ENCODE assay signal across 8 cellular contexts in the genomic region with DNA sequence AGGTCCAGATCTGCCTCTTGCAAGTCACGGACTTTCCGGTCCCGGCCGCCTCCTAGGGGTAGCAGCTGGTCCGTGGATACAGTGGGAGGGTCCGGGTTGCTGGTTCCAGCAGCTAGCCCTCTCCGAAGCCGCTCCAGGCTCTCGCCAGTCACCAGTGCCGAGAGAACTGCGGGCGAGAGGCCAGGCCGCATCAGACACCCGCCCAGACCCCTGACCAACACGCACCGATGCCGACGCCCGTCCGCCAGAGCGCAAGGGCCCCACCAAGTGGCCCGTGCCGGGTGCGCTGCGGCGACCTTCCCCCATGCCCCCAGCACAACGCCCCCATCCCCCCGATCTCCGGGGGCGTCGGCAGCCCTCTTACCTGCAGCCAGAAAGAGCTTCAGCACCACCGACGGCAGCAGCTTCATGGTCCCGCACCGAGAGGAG. TPM values are rescaled to one million over a fixed set of nuclear protein-coding genes. Genes with fewer than 3 reads are reported as not detected.
DNase-seq lines count a peak whose midpoint lies in the region; ATAC-seq and TF ChIP-seq lines count a peak whose summit lies in the region.

No MANE protein-coding gene starts in this region.

- peak overlapping the region; percentile 84 for H3K4me3 Mint-ChIP-seq in activated CD8-positive, alpha-beta T cell treated with anti-CD3 and anti-CD28 coated beads, Interleukin-2, amount 10 ng/mL, durations not matched to agents 7 days and 5 days

- peaks cover 3% of the 10 kb centered on the region for H3K27me3 Mint-ChIP-seq in activated CD8-positive, alpha-beta T cell treated with anti-CD3 and anti-CD28 coated beads, Interleukin-2, amount 10 ng/mL, durations not matched to agents 7 days and 5 days (ENCODE audit: low read depth)

- H3K9me3 Mint-ChIP-seq in activated CD8-positive, alpha-beta T cell treated with anti-CD3 and anti-CD28 coated beads, Interleukin-2, amount 10 ng/mL, durations not matched to agents 7 days and 5 days (ENCODE audit: insufficient read depth), result no peaks in the 10 kb centered on the region

- H3K4me3 ChIP-seq in HUES48 (ENCODE audit: low read depth, low read length) (peak overlapping the region; percentile 73), gastroesophageal sphincter (peak overlapping the region; percentile 66 to 75), neural cell (ENCODE audit: low read length) (peak overlapping the region; percentile 92)

- no peak for DNase-seq in activated CD8-positive, alpha-beta T cell treated with anti-CD3 and anti-CD28 coated beads, Interleukin-2, amount 10 ng/mL, durations not matched to agents 7 days and 5 days
- DNase-seq in NCI-H1417 (lab: John Stamatoyannopoulos, UW), result no peak

- no peaks in the 10 kb centered on the region for H3K79me2 ChIP-seq in neural cell (replicated peaks; ENCODE audit: insufficient read depth, low read length)

- H3K36me3 ChIP-seq in HUES48 (ENCODE audit: control insufficient read depth, insufficient read depth, low read length) (no peaks in the 10 kb centered on the region; the same call in 1 of the 2 replicates), gastroesophageal sphincter (peaks cover 0 to 15% of the 10 kb centered on the region in 2 donors), neural cell (ENCODE audit: insufficient read depth, low read length) (no peaks in the 10 kb centered on the region)

- CTCF ChIA-PET in activated CD8-positive, alpha-beta T cell treated with anti-CD3 and anti-CD28 coated beads, Interleukin-2, amount 10 ng/mL, durations not matched to agents 7 days and 5 days (lab: Charles Lee), result interaction anchor here (0.7 to 15.4 kb wide), 25 partner anchors 9 to 296 kb away, joined by 3 to 796 read pairs (median 4); partner anchors contain the start of genes EIF4EBP3 and PFDN1

- WGBS in gastroesophageal sphincter (ENCODE audit: low coverage in 1 of 2), 2 donors, result 0 to 8% methylated on average over 2 to 3 of the region's 35 CpGs

- H2AFZ ChIP-seq in neural cell (ENCODE audit: low read depth, low read length), result peak overlapping the region; percentile 73

- peak overlapping the region; percentile 70 for H3K27ac Mint-ChIP-seq in activated CD8-positive, alpha-beta T cell treated with anti-CD3 and anti-CD28 coated beads, Interleukin-2, amount 10 ng/mL, durations not matched to agents 7 days and 5 days

- ATAC-seq in GM19324 (IDR thresholded peaks at IDR 0.05; ENCODE audit: low FRiP score, unreplicated experiment) (peak; percentile 2), gastroesophageal sphincter (peak; percentile 59), GM18520 (IDR thresholded peaks at IDR 0.05; ENCODE audit: unreplicated experiment) (no peak)
- no peak for ATAC-seq in activated CD8-positive, alpha-beta T cell treated with anti-CD3 and anti-CD28 coated beads, Interleukin-2, amount 10 ng/mL, durations not matched to agents 7 days and 5 days

- H3K27me3 ChIP-seq in HUES48 (ENCODE audit: control insufficient read depth, insufficient read depth, low read length), result peaks cover 13% of the 10 kb centered on the region
- H3K27me3 ChIP-seq in gastroesophageal sphincter, result no peaks in the 10 kb centered on the region
- H3K27me3 ChIP-seq in neural cell (ENCODE audit: insufficient read depth, low read depth, low read length), result no peaks in the 10 kb centered on the region

- H3K36me3 Mint-ChIP-seq in activated CD8-positive, alpha-beta T cell treated with anti-CD3 and anti-CD28 coated beads, Interleukin-2, amount 10 ng/mL, durations not matched to agents 7 days and 5 days (ENCODE audit: low read depth), result peaks cover 38% of the 10 kb centered on the region

- no peak for TF ChIP-seq CTCF in C4-2B (conservative IDR thresholded peaks at IDR 0.05)
- TF ChIP-seq CTCF in gastroesophageal sphincter (IDR thresholded peaks at IDR 0.05), result peak; percentile 7 to 74 (median 28)
- peak; percentile 30 for TF ChIP-seq CTCF in neural cell (IDR thresholded peaks at IDR 0.05; ENCODE audit: poor library complexity, severe bottlenecking)

- POLR2A ChIA-PET in activated CD8-positive, alpha-beta T cell treated with anti-CD3 and anti-CD28 coated beads, Interleukin-2, amount 10 ng/mL, durations not matched to agents 7 days and 5 days (lab: Charles Lee), result interaction anchor here (0.6 to 3.2 kb wide), 6 partner anchors 8 to 101 kb away, joined by 3 to 16 read pairs (median 4); partner anchors contain the start of genes ANKHD1 and PFDN1

- peak overlapping the region; percentile 35 for H3K4me2 ChIP-seq in neural cell (ENCODE audit: low read length)

- H3K27ac ChIP-seq in C4-2B (peak overlapping the region; percentile 54), HUES48 (ENCODE audit: low read depth, low read length) (peak overlapping the region; percentile 58), gastroesophageal sphincter (peak overlapping the region; percentile 25 to 88 (median 84)), neural cell (ENCODE audit: low read length) (no peak overlapping the region)

- peak overlapping the region; percentile 60 for H3K9ac ChIP-seq in HUES48 (ENCODE audit: low read depth, low read length)
- H3K9ac ChIP-seq in neural cell (ENCODE audit: low read length), result peak overlapping the region; percentile 63

- H3K4me1 ChIP-seq in HUES48 (ENCODE audit: control insufficient read depth, insufficient read depth, low read length) (peaks cover 17% of the 10 kb centered on the region), gastroesophageal sphincter (peaks cover 0 to 64% (median 15%) of the 10 kb centered on the region in 3 donors)

- TF ChIP-seq EP300 in gastroesophageal sphincter (IDR thresholded peaks at IDR 0.05) (no peak), neural cell (conservative IDR thresholded peaks at IDR 0.05; ENCODE audit: poor library complexity, severe bottlenecking) (no peak)

- no peak for TF ChIP-seq POLR2A in gastroesophageal sphincter (IDR thresholded peaks at IDR 0.05)

- peaks cover 67% of the 10 kb centered on the region for H3K4me1 Mint-ChIP-seq in activated CD8-positive, alpha-beta T cell treated with anti-CD3 and anti-CD28 coated beads, Interleukin-2, amount 10 ng/mL, durations not matched to agents 7 days and 5 days (ENCODE audit: low read depth)

- no peaks in the 10 kb centered on the region for H3K9me2 ChIP-seq in neural cell (ENCODE audit: insufficient read depth, low read length)

- H4K20me1 ChIP-seq in neural cell (ENCODE audit: insufficient read depth), result no peaks in the 10 kb centered on the region

- no peak for TF ChIP-seq RAD21 in neural cell (conservative IDR thresholded peaks at IDR 0.05)

- H3K9me3 ChIP-seq in HUES48 (ENCODE audit: control insufficient read depth, insufficient read depth, low read length), result no peaks in the 10 kb centered on the region
- H3K9me3 ChIP-seq in gastroesophageal sphincter, result no peaks in the 10 kb centered on the region
- no peaks in the 10 kb centered on the region for H3K9me3 ChIP-seq in neural cell (ENCODE audit: low read length)

- H3F3A ChIP-seq in neural cell (ENCODE audit: insufficient read depth, low read length, poor library complexity, severe bottlenecking), result no peaks in the 10 kb centered on the region

TF ChIP-seq in neural cell, 6 proteins besides CTCF, POLR2A, EP300 and RAD21 (continues in another document):
- TF ChIP-seq TAF1 (IDR thresholded peaks at IDR 0.05; ENCODE audit: low read depth) (no peak), SMC3 (conservative IDR thresholded peaks at IDR 0.05; ENCODE audit: poor library complexity) (no peak), MXI1 (conservative IDR thresholded peaks at IDR 0.05; ENCODE audit: poor library complexity, severe bottlenecking) (no peak), EZH2 (IDR thresholded peaks at IDR 0.05; ENCODE audit: borderline replicate concordance, insufficient read depth, low read length, poor library complexity, severe bottlenecking) (no peak)

RNA-seq across cellular contexts. Expression of gene HBEGF, which starts 0.5 kb away (rescaled TPM):
- total RNA-seq in activated CD8-positive, alpha-beta T cell treated with anti-CD3 and anti-CD28 coated beads, Interleukin-2, amount 10 ng/mL, durations not matched to agents 7 days and 5 days, result 10 to 100 TPM; 12.6 to 13.5 TPM
- total RNA-seq in gastroesophageal sphincter, result 10 to 100 TPM in 1 of 4 donors, 1 to 10 TPM in 3; 4.7 to 17.4 (median 6.6) TPM
- 6.7 and 9.8 TPM in 2 replicates for polyA plus RNA-seq in neural cell
- 4.6 and 6.0 TPM in 2 replicates for polyA minus RNA-seq in neural cell

RNA-seq across cellular contexts. Expression of gene SLC4A9, which starts 14.1 kb away (rescaled TPM):
- under 1 TPM; 0.13 to 0.16 TPM for total RNA-seq in activated CD8-positive, alpha-beta T cell treated with anti-CD3 and anti-CD28 coated beads, Interleukin-2, amount 10 ng/mL, durations not matched to agents 7 days and 5 days
- total RNA-seq in gastroesophageal sphincter, result not detected
- polyA plus RNA-seq in neural cell, result not detected in 2 replicates
- polyA minus RNA-seq in neural cell, result not detected in 2 replicates

RNA-seq across cellular contexts. Expression of gene PFDN1, which starts 43.0 kb away (rescaled TPM):
- 10 to 100 TPM; 62.4 to 64.7 TPM for total RNA-seq in activated CD8-positive, alpha-beta T cell treated with anti-CD3 and anti-CD28 coated beads, Interleukin-2, amount 10 ng/mL, durations not matched to agents 7 days and 5 days
- total RNA-seq in gastroesophageal sphincter, result 10 to 100 TPM; 66.1 to 99.7 (median 92.8) TPM
- 147 and 159 TPM in 2 replicates for polyA plus RNA-seq in neural cell
- 70.1 and 86.4 TPM in 2 replicates for polyA minus RNA-seq in neural cell

RNA-seq across cellular contexts. Expression of gene ANKHD1, which starts 55.7 kb away (rescaled TPM):
- 100 to 1,000 TPM; 108 to 112 TPM for total RNA-seq in activated CD8-positive, alpha-beta T cell treated with anti-CD3 and anti-CD28 coated beads, Interleukin-2, amount 10 ng/mL, durations not matched to agents 7 days and 5 days
- total RNA-seq in gastroesophageal sphincter, result 100 to 1,000 TPM in 1 of 4 donors, 10 to 100 TPM in 3; 52.7 to 156 (median 84.5) TPM
- polyA plus RNA-seq in neural cell, result 58.9 and 61.8 TPM in 2 replicates
- polyA minus RNA-seq in neural cell, result 144 and 158 TPM in 2 replicates

Comparison
In these comparisons a context has a peak if more than half of its experiments do, and no peak if none do; other contexts are left out.
1. ATAC-seq: peak in GM19324 (single experiment) and gastroesophageal sphincter (single experiment); none in activated CD8-positive, alpha-beta T cell treated with anti-CD3 and anti-CD28 coated beads, Interleukin-2, amount 10 ng/mL, durations not matched to agents 7 days and 5 days (single experiment) and GM18520 (single experiment).
2. Peak in every context shown above with its lines, with median percentiles within 50 percentile points of each other: H3K4me3 ChIP-seq.